In genomic region chr7:128863433-128863989, GRCh38 we compare ENCODE assay signal across 8 cellular contexts. TPM values are rescaled to one million over a fixed set of nuclear protein-coding genes. Genes with fewer than 3 reads are reported as not detected.
DNase-seq lines count a peak whose midpoint lies in the region; ATAC-seq, FAIRE-seq and TF ChIP-seq lines count a peak whose summit lies in the region.

No MANE protein-coding gene starts in this region.

- intact Hi-C loops in gastrocnemius medialis (cut with DNase I; ENCODE audit: low total_unique reads), result loop anchor here (2.0 kb wide), 2 partner anchors 21 to 33 kb away; partner anchors contain the start of gene FLNC

- H3K9me3 ChIP-seq in gastrocnemius medialis, result no peaks in the 10 kb centered on the region

- H3K4me3 Mint-ChIP-seq in activated naive CD4-positive, alpha-beta T cell treated with anti-CD3 and anti-CD28 coated beads, Interleukin-2, amount 50 U/mL, for 24 hours, result peak overlapping the region; percentile 97

- FAIRE-seq in GM19239 (lab: Jason Lieb, UNC), result peak; percentile 72

- in situ Hi-C loops in gastrocnemius medialis (cut with MboI; ENCODE audit: low sequenced_read_pairs in 4 of 4), result loop anchor here in 2 of 4 donors (10.0 to 25.0 kb wide), 2 partner anchors 119 to 401 kb away; partner anchors contain the start of gene HILPDA (in 1 of the 2)

- peaks cover 34% of the 10 kb centered on the region for H3K4me1 Mint-ChIP-seq in activated naive CD4-positive, alpha-beta T cell treated with anti-CD3 and anti-CD28 coated beads, Interleukin-2, amount 50 U/mL, for 24 hours

- peak overlapping the region; percentile 95 for H3K27ac Mint-ChIP-seq in activated naive CD4-positive, alpha-beta T cell treated with anti-CD3 and anti-CD28 coated beads, Interleukin-2, amount 50 U/mL, for 24 hours

- H3K36me3 Mint-ChIP-seq in activated naive CD4-positive, alpha-beta T cell treated with anti-CD3 and anti-CD28 coated beads, Interleukin-2, amount 50 U/mL, for 24 hours, result peaks cover 6% of the 10 kb centered on the region

- DNase-seq in COLO668 (lab: John Stamatoyannopoulos, UW; ENCODE audit: unreplicated experiment), result peak; percentile 58
- DNase-seq in GM19239 (ENCODE audit: insufficient read length, low spot score), result peak; percentile 67
- peak; percentile 66 for DNase-seq in OCI-M1 (lab: John Stamatoyannopoulos, UW)
- DNase-seq in hepatic stellate cell (ENCODE audit: low spot score), result peak; percentile 87
- no peak for DNase-seq in gastrocnemius medialis
- no peak for DNase-seq in medulla oblongata (ENCODE audit: extremely low spot score)

- H3K9me3 Mint-ChIP-seq in activated naive CD4-positive, alpha-beta T cell treated with anti-CD3 and anti-CD28 coated beads, Interleukin-2, amount 50 U/mL, for 24 hours, result no peaks in the 10 kb centered on the region

- peaks cover 35 to 45% of the 10 kb centered on the region in 2 donors for H3K4me1 ChIP-seq in gastrocnemius medialis

- H3K27ac ChIP-seq in gastrocnemius medialis, result peak overlapping the region; percentile 82 to 91 (median 84)

- peak overlapping the region; percentile 72 to 88 (median 79) for H3K4me3 ChIP-seq in gastrocnemius medialis

- no peaks in the 10 kb centered on the region for H3K36me3 ChIP-seq in gastrocnemius medialis

- no peaks in the 10 kb centered on the region for H3K27me3 Mint-ChIP-seq in activated naive CD4-positive, alpha-beta T cell treated with anti-CD3 and anti-CD28 coated beads, Interleukin-2, amount 50 U/mL, for 24 hours

- H3K27me3 ChIP-seq in gastrocnemius medialis, result no peaks in the 10 kb centered on the region

- peak in 4 of 5 experiments; percentile 8 to 56 (median 34) for TF ChIP-seq CTCF in gastrocnemius medialis (IDR thresholded peaks at IDR 0.05 in 4 of 5, conservative IDR thresholded peaks at IDR 0.05 in 1 of 5)

- peak; percentile 29 for ATAC-seq in HG03558 (IDR thresholded peaks at IDR 0.05; ENCODE audit: extremely low read depth, unreplicated experiment)
- ATAC-seq in gastrocnemius medialis, result peak in 1 of 2 donors; percentile 1

- no peak for TF ChIP-seq POLR2A in gastrocnemius medialis (IDR thresholded peaks at IDR 0.05)

RNA-seq across cellular contexts. Expression of gene ATP6V1F, which starts 0.9 kb away (rescaled TPM):
- total RNA-seq in gastrocnemius medialis, result 10 to 100 TPM; 79.3 to 99.2 (median 82.3) TPM

RNA-seq across cellular contexts. Expression of gene FLNC, which starts 33.3 kb away (rescaled TPM):
- total RNA-seq in gastrocnemius medialis, result 1,000 to 10,000 TPM; 1,071 to 4,398 (median 2,381) TPM

RNA-seq across cellular contexts. Expression of gene KCP, which starts 47.0 kb away (rescaled TPM):
- under 1 TPM in 1 of 4 donors, not detected in 3; 0.10 TPM for total RNA-seq in gastrocnemius medialis

Comparison
In these comparisons a context has a peak if more than half of its experiments do, and no peak if none do; other contexts are left out.
1. DNase-seq: peak in COLO668 (single experiment), GM19239 (single experiment), OCI-M1 (single experiment) and hepatic stellate cell (single experiment); none in gastrocnemius medialis (0 of 2) and medulla oblongata (single experiment).